2 cellular contexts compared by ENCODE assay signal in the genomic region with DNA sequence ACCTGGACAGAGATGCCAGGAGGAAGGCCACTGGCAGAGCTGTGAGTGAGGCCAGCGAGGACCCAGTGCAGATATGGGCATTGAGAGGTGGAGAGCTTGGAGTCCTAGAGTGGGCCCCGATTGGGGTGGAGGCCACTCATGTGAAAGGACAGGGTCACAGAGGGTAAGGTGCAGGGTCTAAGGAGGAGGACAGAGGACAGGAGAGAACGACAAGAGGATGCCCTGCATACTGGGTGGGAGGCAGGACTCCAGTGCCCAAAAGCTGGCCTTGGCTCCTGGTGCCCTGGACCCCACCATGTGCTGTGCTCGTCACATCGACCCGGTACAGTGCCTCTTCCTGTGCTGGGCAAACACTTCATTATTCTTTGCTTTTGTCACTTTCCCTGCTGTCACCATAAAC.
TF ChIP-seq lines count a peak whose summit lies in the region.

No MANE protein-coding gene starts in this region.

TF ChIP-seq in IMR-90, 13 proteins besides CTCF, POLR2A, EP300 and RAD21 (continued from another document):
- TF ChIP-seq CHD1 (IDR thresholded peaks at IDR 0.05; ENCODE audit: low read depth, low read length) (no peak), RCOR1 (IDR thresholded peaks at IDR 0.05; ENCODE audit: insufficient replicate concordance, low read length) (no peak), MAZ (IDR thresholded peaks at IDR 0.05; ENCODE audit: borderline replicate concordance, low read depth, low read length) (no peak), RFX5 (IDR thresholded peaks at IDR 0.05; ENCODE audit: low read depth, low read length) (no peak), FOS (IDR thresholded peaks at IDR 0.05; ENCODE audit: low read depth, low read length) (no peak), SMC3 (IDR thresholded peaks at IDR 0.05; ENCODE audit: low read depth, low read length) (no peak)
- TF ChIP-seq, protein P1, sequence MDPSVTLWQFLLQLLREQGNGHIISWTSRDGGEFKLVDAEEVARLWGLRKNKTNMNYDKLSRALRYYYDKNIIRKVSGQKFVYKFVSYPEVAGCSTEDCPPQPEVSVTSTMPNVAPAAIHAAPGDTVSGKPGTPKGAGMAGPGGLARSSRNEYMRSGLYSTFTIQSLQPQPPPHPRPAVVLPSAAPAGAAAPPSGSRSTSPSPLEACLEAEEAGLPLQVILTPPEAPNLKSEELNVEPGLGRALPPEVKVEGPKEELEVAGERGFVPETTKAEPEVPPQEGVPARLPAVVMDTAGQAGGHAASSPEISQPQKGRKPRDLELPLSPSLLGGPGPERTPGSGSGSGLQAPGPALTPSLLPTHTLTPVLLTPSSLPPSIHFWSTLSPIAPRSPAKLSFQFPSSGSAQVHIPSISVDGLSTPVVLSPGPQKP (IDR thresholded peaks at IDR 0.05; ENCODE audit: borderline replicate concordance, low read depth, low read length): no peak
- TF ChIP-seq, protein P2, sequence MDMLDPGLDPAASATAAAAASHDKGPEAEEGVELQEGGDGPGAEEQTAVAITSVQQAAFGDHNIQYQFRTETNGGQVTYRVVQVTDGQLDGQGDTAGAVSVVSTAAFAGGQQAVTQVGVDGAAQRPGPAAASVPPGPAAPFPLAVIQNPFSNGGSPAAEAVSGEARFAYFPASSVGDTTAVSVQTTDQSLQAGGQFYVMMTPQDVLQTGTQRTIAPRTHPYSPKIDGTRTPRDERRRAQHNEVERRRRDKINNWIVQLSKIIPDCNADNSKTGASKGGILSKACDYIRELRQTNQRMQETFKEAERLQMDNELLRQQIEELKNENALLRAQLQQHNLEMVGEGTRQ (IDR thresholded peaks at IDR 0.05; ENCODE audit: low read depth, low read length): no peak
TF ChIP-seq in IMR-90: peak in this region for 0.

TF ChIP-seq in HepG2, 621 proteins besides CTCF, POLR2A, EP300 and RAD21:
- TF ChIP-seq, protein P3, sequence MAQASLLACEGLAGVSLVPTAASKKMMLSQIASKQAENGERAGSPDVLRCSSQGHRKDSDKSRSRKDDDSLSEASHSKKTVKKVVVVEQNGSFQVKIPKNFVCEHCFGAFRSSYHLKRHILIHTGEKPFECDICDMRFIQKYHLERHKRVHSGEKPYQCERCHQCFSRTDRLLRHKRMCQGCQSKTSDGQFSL (CRISPR knock-in tag; IDR thresholded peaks at IDR 0.05): no peak
- TF ChIP-seq ZNF24 (IDR thresholded peaks at IDR 0.05) (no peak), ZNF773 (CRISPR knock-in tag; IDR thresholded peaks at IDR 0.05; ENCODE audit: borderline replicate concordance) (no peak), ZNF558 (CRISPR knock-in tag; IDR thresholded peaks at IDR 0.05; ENCODE audit: borderline replicate concordance) (no peak), TOE1 (CRISPR knock-in tag; IDR thresholded peaks at IDR 0.05) (no peak), FOXO1 (CRISPR knock-in tag; IDR thresholded peaks at IDR 0.05) (no peak), ZSCAN20 (CRISPR knock-in tag; IDR thresholded peaks at IDR 0.05; ENCODE audit: borderline replicate concordance) (no peak)
- TF ChIP-seq, protein P4, sequence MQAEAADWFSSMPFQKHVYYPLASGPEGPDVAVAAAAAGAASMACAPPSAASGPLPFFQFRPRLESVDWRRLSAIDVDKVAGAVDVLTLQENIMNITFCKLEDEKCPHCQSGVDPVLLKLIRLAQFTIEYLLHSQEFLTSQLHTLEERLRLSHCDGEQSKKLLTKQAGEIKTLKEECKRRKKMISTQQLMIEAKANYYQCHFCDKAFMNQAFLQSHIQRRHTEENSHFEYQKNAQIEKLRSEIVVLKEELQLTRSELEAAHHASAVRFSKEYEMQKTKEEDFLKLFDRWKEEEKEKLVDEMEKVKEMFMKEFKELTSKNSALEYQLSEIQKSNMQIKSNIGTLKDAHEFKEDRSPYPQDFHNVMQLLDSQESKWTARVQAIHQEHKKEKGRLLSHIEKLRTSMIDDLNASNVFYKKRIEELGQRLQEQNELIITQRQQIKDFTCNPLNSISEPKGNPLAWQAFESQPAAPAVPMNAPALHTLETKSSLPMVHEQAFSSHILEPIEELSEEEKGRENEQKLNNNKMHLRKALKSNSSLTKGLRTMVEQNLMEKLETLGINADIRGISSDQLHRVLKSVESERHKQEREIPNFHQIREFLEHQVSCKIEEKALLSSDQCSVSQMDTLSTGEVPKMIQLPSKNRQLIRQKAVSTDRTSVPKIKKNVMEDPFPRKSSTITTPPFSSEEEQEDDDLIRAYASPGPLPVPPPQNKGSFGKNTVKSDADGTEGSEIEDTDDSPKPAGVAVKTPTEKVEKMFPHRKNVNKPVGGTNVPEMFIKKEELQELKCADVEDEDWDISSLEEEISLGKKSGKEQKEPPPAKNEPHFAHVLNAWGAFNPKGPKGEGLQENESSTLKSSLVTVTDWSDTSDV (CRISPR knock-in tag; IDR thresholded peaks at IDR 0.05): no peak
- TF ChIP-seq, protein P5, sequence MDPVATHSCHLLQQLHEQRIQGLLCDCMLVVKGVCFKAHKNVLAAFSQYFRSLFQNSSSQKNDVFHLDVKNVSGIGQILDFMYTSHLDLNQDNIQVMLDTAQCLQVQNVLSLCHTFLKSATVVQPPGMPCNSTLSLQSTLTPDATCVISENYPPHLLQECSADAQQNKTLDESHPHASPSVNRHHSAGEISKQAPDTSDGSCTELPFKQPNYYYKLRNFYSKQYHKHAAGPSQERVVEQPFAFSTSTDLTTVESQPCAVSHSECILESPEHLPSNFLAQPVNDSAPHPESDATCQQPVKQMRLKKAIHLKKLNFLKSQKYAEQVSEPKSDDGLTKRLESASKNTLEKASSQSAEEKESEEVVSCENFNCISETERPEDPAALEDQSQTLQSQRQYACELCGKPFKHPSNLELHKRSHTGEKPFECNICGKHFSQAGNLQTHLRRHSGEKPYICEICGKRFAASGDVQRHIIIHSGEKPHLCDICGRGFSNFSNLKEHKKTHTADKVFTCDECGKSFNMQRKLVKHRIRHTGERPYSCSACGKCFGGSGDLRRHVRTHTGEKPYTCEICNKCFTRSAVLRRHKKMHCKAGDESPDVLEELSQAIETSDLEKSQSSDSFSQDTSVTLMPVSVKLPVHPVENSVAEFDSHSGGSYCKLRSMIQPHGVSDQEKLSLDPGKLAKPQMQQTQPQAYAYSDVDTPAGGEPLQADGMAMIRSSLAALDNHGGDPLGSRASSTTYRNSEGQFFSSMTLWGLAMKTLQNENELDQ (CRISPR knock-in tag; IDR thresholded peaks at IDR 0.05; ENCODE audit: borderline replicate concordance): no peak
